In genomic region chr5:39605966-39606591, GRCh38 we compare ENCODE assay signal across 16 cellular contexts.
DNase-seq lines count a peak whose midpoint lies in the region; ATAC-seq, FAIRE-seq and TF ChIP-seq lines count a peak whose summit lies in the region.
"Had no signal": no experiment of that assay in that cellular context is flagged by ENCODE, and none has a peak within 500 bp of the region (broad histone marks: within the 10 kb centered on the region; RNA-seq: fewer than 3 reads in every experiment).

No MANE protein-coding gene starts in this region.

- H3K4me3 ChIP-seq in fibroblast of lung (replicated peaks in 1 of 4; ENCODE audit: control extremely low read depth in 1 of 4, insufficient read depth in 1 of 4, low read depth in 3 of 4, low read length in 4 of 4) = no peak overlapping the region
- H3K4me3 ChIP-seq in skeletal muscle cell (ENCODE audit: low read depth, low read length) = no peak overlapping the region
- no peak overlapping the region for H3K4me3 ChIP-seq in thyroid gland (replicated peaks in 1 of 3)
- H3K4me3 ChIP-seq: BLaER1 had no signal

- no peak overlapping the region for H2AFZ ChIP-seq in fibroblast of lung (ENCODE audit: low read length)

- H3K27me3 Mint-ChIP-seq in activated T-helper 2 cell treated with anti-CD3 and anti-CD28 coated beads, Interferon-gamma antibody, Interleukin-2, Interleukin-4, amounts not matched to agents 10 μg/mL and 5 μg/mL and 100 μg/mL, durations not matched to agents 14 hours and 24 hours and 36 hours (ENCODE audit: low read depth) = peaks cover 12% of the 10 kb centered on the region

- ATAC-seq in GM18519 (IDR thresholded peaks at IDR 0.05; ENCODE audit: low FRiP score, unreplicated experiment) (no peak), HG02970 (IDR thresholded peaks at IDR 0.05; ENCODE audit: low FRiP score, unreplicated experiment) (no peak)
- ATAC-seq: left colon had no signal

- H3K79me2 ChIP-seq in fibroblast of lung (ENCODE audit: control insufficient read depth, insufficient read depth, low read length) = no peaks in the 10 kb centered on the region

- no peak overlapping the region for H3K9ac ChIP-seq in fibroblast of lung (ENCODE audit: insufficient read depth, low read length)
- H3K9ac ChIP-seq: BLaER1 had no signal

- H3K4me2 ChIP-seq in fibroblast of lung (ENCODE audit: extremely low read depth, insufficient read depth, low read length) = no peak overlapping the region
- H3K4me2 ChIP-seq: BLaER1 had no signal

- 77 to 89% methylated on average over 2 of the region's 2 CpGs for WGBS in thyroid gland, 2 donors

- no peaks in the 10 kb centered on the region for H3K9me3 ChIP-seq in fibroblast of lung (ENCODE audit: control insufficient read depth, insufficient read depth, low read depth, low read length)
- H3K9me3 ChIP-seq in thyroid gland = no peaks in the 10 kb centered on the region

- no peak overlapping the region for H3K27ac Mint-ChIP-seq in activated T-helper 2 cell treated with anti-CD3 and anti-CD28 coated beads, Interferon-gamma antibody, Interleukin-2, Interleukin-4, amounts not matched to agents 10 μg/mL and 5 μg/mL and 100 μg/mL, durations not matched to agents 14 hours and 24 hours and 36 hours
- H3K27ac Mint-ChIP-seq: activated naive CD8-positive, alpha-beta T cell treated with anti-CD3 and anti-CD28 coated beads, Interleukin-2, amount 10 ng/mL, durations not matched to agents 7 days and 5 days; activated T-cell treated with anti-CD3 and anti-CD28 coated beads, Interleukin-2, amount 50 U/mL, for 24 hours had no signal

- no peak overlapping the region for H3K4me3 Mint-ChIP-seq in activated T-helper 2 cell treated with anti-CD3 and anti-CD28 coated beads, Interferon-gamma antibody, Interleukin-2, Interleukin-4, amounts not matched to agents 10 μg/mL and 5 μg/mL and 100 μg/mL, durations not matched to agents 14 hours and 24 hours and 36 hours (ENCODE audit: low read depth)
- H3K4me3 Mint-ChIP-seq: activated naive CD8-positive, alpha-beta T cell treated with anti-CD3 and anti-CD28 coated beads, Interleukin-2, amount 10 ng/mL, durations not matched to agents 7 days and 5 days; activated T-cell treated with anti-CD3 and anti-CD28 coated beads, Interleukin-2, amount 50 U/mL, for 24 hours had no signal

- H3K27ac ChIP-seq in fibroblast of lung (ENCODE audit: insufficient read depth, low read length) = no peak overlapping the region
- no peak overlapping the region for H3K27ac ChIP-seq in thyroid gland

- H3K36me3 ChIP-seq in fibroblast of lung (ENCODE audit: control insufficient read depth, insufficient read depth, low read length) = no peaks in the 10 kb centered on the region
- no peaks in the 10 kb centered on the region for H3K36me3 ChIP-seq in thyroid gland
- H3K36me3 ChIP-seq: BLaER1 had no signal

- H3K4me1 Mint-ChIP-seq in activated T-helper 2 cell treated with anti-CD3 and anti-CD28 coated beads, Interferon-gamma antibody, Interleukin-2, Interleukin-4, amounts not matched to agents 10 μg/mL and 5 μg/mL and 100 μg/mL, durations not matched to agents 14 hours and 24 hours and 36 hours (ENCODE audit: low read depth) = no peaks in the 10 kb centered on the region
- H3K4me1 Mint-ChIP-seq: activated naive CD8-positive, alpha-beta T cell treated with anti-CD3 and anti-CD28 coated beads, Interleukin-2, amount 10 ng/mL, durations not matched to agents 7 days and 5 days had no signal

- DNase-seq in H54 (ENCODE audit: insufficient read length, low spot score) (no peak), SHP77 (lab: John Stamatoyannopoulos, UW) (peak; percentile 70 to 75), fibroblast of lung (ENCODE audit: low read depth in 2 of 2) (peak; percentile 48 to 60), skeletal muscle cell (ENCODE audit: low read depth) (peak; percentile 50), thyroid gland (no peak)
- no peak for DNase-seq in activated T-helper 2 cell treated with anti-CD3 and anti-CD28 coated beads, Interferon-gamma antibody, Interleukin-2, Interleukin-4, amounts not matched to agents 10 μg/mL and 5 μg/mL and 100 μg/mL, durations not matched to agents 14 hours and 24 hours and 36 hours (ENCODE audit: low spot score)
- DNase-seq: activated naive CD8-positive, alpha-beta T cell treated with anti-CD3 and anti-CD28 coated beads, Interleukin-2, amount 10 ng/mL, durations not matched to agents 7 days and 5 days; activated T-cell treated with anti-CD3 and anti-CD28 coated beads, Interleukin-2, amount 50 U/mL, for 24 hours; cerebellar nuclear complex; KG1; left colon; substantia nigra had no signal

- H3K27me3 ChIP-seq in fibroblast of lung (ENCODE audit: control insufficient read depth, insufficient read depth, low read length) (no peaks in the 10 kb centered on the region), thyroid gland (no peaks in the 10 kb centered on the region)
- H3K27me3 ChIP-seq: BLaER1 had no signal

- TF ChIP-seq POLR2A in H54 (IDR thresholded peaks at IDR 0.05; ENCODE audit: low read depth, low read length) = no peak
- no peak for TF ChIP-seq POLR2A in thyroid gland (IDR thresholded peaks at IDR 0.05)

- H3K9me3 Mint-ChIP-seq in activated T-helper 2 cell treated with anti-CD3 and anti-CD28 coated beads, Interferon-gamma antibody, Interleukin-2, Interleukin-4, amounts not matched to agents 10 μg/mL and 5 μg/mL and 100 μg/mL, durations not matched to agents 14 hours and 24 hours and 36 hours = no peaks in the 10 kb centered on the region
- H3K9me3 Mint-ChIP-seq: activated naive CD8-positive, alpha-beta T cell treated with anti-CD3 and anti-CD28 coated beads, Interleukin-2, amount 10 ng/mL, durations not matched to agents 7 days and 5 days; activated T-cell treated with anti-CD3 and anti-CD28 coated beads, Interleukin-2, amount 50 U/mL, for 24 hours had no signal

- FAIRE-seq in H54 (lab: Jason Lieb, UNC) = peak; percentile 96
- FAIRE-seq: TTC549 had no signal

- no peaks in the 10 kb centered on the region for H4K20me1 ChIP-seq in fibroblast of lung (ENCODE audit: control insufficient read depth, extremely low read depth, insufficient read depth, low read length)
- H4K20me1 ChIP-seq: BLaER1 had no signal

- H3K36me3 Mint-ChIP-seq in activated T-helper 2 cell treated with anti-CD3 and anti-CD28 coated beads, Interferon-gamma antibody, Interleukin-2, Interleukin-4, amounts not matched to agents 10 μg/mL and 5 μg/mL and 100 μg/mL, durations not matched to agents 14 hours and 24 hours and 36 hours (ENCODE audit: low read depth) = no peaks in the 10 kb centered on the region
- H3K36me3 Mint-ChIP-seq: activated naive CD8-positive, alpha-beta T cell treated with anti-CD3 and anti-CD28 coated beads, Interleukin-2, amount 10 ng/mL, durations not matched to agents 7 days and 5 days had no signal

- intact Hi-C loops in activated T-helper 2 cell treated with anti-CD3 and anti-CD28 coated beads, Interferon-gamma antibody, Interleukin-2, Interleukin-4, amounts not matched to agents 10 μg/mL and 5 μg/mL and 100 μg/mL, durations not matched to agents 14 hours and 24 hours and 36 hours (cut with micrococcal nuclease) = no loop called here
- intact Hi-C loops in thyroid gland (cut with DNase I) = no loop called here

- TF ChIP-seq CTCF in fibroblast of lung (conservative IDR thresholded peaks at IDR 0.05 in 1 of 2, IDR thresholded peaks at IDR 0.05 in 1 of 2; ENCODE audit: low read depth in 1 of 2, low read length in 2 of 2) = no peak
- TF ChIP-seq CTCF in thyroid gland (IDR thresholded peaks at IDR 0.05) = no peak

- H3K4me1 ChIP-seq in fibroblast of lung (ENCODE audit: control insufficient read depth, extremely low read depth, insufficient read depth, low read length) = no peaks in the 10 kb centered on the region
- H3K4me1 ChIP-seq in thyroid gland = no peaks in the 10 kb centered on the region

Comparison
In these comparisons a context has a peak if more than half of its experiments do, and no peak if none do; other contexts are left out.
1. DNase-seq: peak in SHP77 (2 of 2), fibroblast of lung (2 of 2) and skeletal muscle cell (single experiment); none in H54 (single experiment), activated T-helper 2 cell treated with anti-CD3 and anti-CD28 coated beads, Interferon-gamma antibody, Interleukin-2, Interleukin-4, amounts not matched to agents 10 μg/mL and 5 μg/mL and 100 μg/mL, durations not matched to agents 14 hours and 24 hours and 36 hours (single experiment) and thyroid gland (0 of 2).